Comparison of ENCODE assay signal across 8 cellular contexts in the genomic region with DNA sequence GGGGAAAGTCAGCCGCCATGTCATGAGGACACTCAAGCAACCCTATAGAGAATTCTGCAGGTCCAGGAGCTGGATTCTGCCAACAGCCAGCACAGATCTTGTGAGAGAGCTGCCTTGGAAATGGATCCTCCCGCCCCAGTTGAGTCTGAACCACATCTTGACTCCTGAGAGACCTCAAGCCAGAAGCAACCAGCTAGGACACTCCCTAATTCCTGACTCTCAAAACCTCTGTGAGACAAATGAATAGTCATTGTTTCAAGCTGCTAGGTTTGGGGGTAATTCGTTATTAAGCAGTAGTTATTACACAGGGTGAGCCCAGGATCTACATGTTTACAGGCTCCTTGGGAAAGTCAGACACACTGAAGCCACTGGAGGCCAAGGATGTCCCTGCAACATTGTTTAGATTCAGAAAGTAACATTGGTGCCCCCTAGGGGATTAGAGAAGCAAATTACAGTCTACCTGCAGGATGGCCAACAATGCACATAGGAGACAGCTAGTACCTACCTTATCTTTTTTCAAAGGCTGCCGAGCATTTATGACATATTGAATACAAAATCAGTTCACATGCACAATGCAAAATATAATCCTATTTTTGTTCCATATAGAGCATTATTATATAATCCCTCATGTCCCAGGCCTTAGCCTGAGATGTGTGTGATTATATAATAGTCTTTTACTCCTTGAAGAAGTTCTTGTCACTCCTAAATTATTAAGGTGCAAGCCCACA. TPM values are rescaled to one million over a fixed set of nuclear protein-coding genes. Genes with fewer than 3 reads are reported as not detected.
DNase-seq lines count a peak whose midpoint lies in the region; ATAC-seq, FAIRE-seq and TF ChIP-seq lines count a peak whose summit lies in the region.

No MANE protein-coding gene starts in this region.

- H3K27ac ChIP-seq in A549 (no peak overlapping the region), RWPE1 (no peak overlapping the region)

- H3K9ac ChIP-seq in Loucy (ENCODE audit: low read depth, low read length, poor library complexity, severe bottlenecking): no peak overlapping the region

- TF ChIP-seq RAD21 in A549 (conservative IDR thresholded peaks at IDR 0.05 in 1 of 2, IDR thresholded peaks at IDR 0.05 in 1 of 2): peak; percentile 56 to 74

- no peak overlapping the region for H3K4me2 ChIP-seq in A549
- H3K4me2 ChIP-seq in Loucy (ENCODE audit: low read depth, low read length, poor library complexity, severe bottlenecking): no peak overlapping the region

- H3K27me3 ChIP-seq in Loucy (ENCODE audit: insufficient read depth, low read length, poor library complexity, severe bottlenecking): no peaks in the 10 kb centered on the region

- no peak overlapping the region for H2AFZ ChIP-seq in Loucy (ENCODE audit: low read length)

- 27% methylated on average over 4 of the region's 4 CpGs for WGBS in A549 (ENCODE audit: missing lambda C conversion rate)

- ATAC-seq in A549 (peak; percentile 77 to 97), HG02623 (IDR thresholded peaks at IDR 0.05; ENCODE audit: unreplicated experiment) (no peak)

- TF ChIP-seq EP300 in A549 (IDR thresholded peaks at IDR 0.05): no peak

- H4K20me1 ChIP-seq in Loucy (ENCODE audit: insufficient read depth, low read length, poor library complexity, severe bottlenecking): no peaks in the 10 kb centered on the region

- H3K79me2 ChIP-seq in Loucy (ENCODE audit: insufficient read depth, low read length): no peaks in the 10 kb centered on the region

- FAIRE-seq in A549 (lab: Jason Lieb, UNC): no peak

- TF ChIP-seq POLR2A in A549 (IDR thresholded peaks at IDR 0.05; ENCODE audit: low read length) (no peak), erythroblast (IDR thresholded peaks at IDR 0.05; ENCODE audit: low read length) (no peak)

- H3K9me3 ChIP-seq in A549 (no peaks in the 10 kb centered on the region), Loucy (ENCODE audit: insufficient read depth, low read depth, low read length) (no peaks in the 10 kb centered on the region)

- no peak overlapping the region for H3K4me3 ChIP-seq in A549
- H3K4me3 ChIP-seq in Loucy (ENCODE audit: low read length, poor library complexity, severe bottlenecking): no peak overlapping the region

- DNase-seq in A549 (ENCODE audit: low read depth in 1 of 2, low spot score in 1 of 2): peak; percentile 68 to 71
- peak; percentile 74 for DNase-seq in GM10266 (ENCODE audit: extremely low spot score)
- DNase-seq in RWPE1 (ENCODE audit: low spot score): peak; percentile 63
- DNase-seq in erythroblast (lab: John Stamatoyannopoulos, UW): peak; percentile 47 to 63
- DNase-seq in myocyte (ENCODE audit: low read depth): peak; percentile 78
- no peak for DNase-seq in stimulated activated CD4-positive, alpha-beta T cell treated with anti-CD3 and anti-CD28 coated beads, Interleukin-2, amount 100 ng/mL, for 24 hours

- CTCF ChIA-PET in A549 (lab: Yijun Ruan, JAX) (interaction anchor here (0.6 to 3.1 kb wide), 15 partner anchors 10 to 636 kb away, joined by 3 to 18 read pairs (median 4); a partner anchor contains a TSS), RWPE1 (lab: Yijun Ruan, JAX) (interaction anchor here (0.6 to 1.2 kb wide), 9 partner anchors 57 to 1962 kb away, joined by 3 to 8 read pairs (median 3); no protein-coding TSS in a partner anchor)

- TF ChIP-seq CTCF in A549 (IDR thresholded peaks at IDR 0.05) (peak; percentile 58), GM10266 (IDR thresholded peaks at IDR 0.05; ENCODE audit: control insufficient read depth, insufficient read depth, low read depth, missing control alignments) (peak; percentile 74), Loucy (conservative IDR thresholded peaks at IDR 0.05; ENCODE audit: low read length) (peak; percentile 87), RWPE1 (conservative IDR thresholded peaks at IDR 0.05; ENCODE audit: low read depth) (peak; percentile 53)

- H3K36me3 ChIP-seq in Loucy (ENCODE audit: insufficient read depth, low read length): no peaks in the 10 kb centered on the region

- H3K9me2 ChIP-seq in Loucy (replicated peaks; ENCODE audit: low read depth, low read length): no peaks in the 10 kb centered on the region

- no peaks in the 10 kb centered on the region for H3K4me1 ChIP-seq in A549
- no peaks in the 10 kb centered on the region for H3K4me1 ChIP-seq in Loucy (ENCODE audit: insufficient read depth, low read length, poor library complexity, severe bottlenecking)

- H3F3A ChIP-seq in Loucy (ENCODE audit: low read depth): no peaks in the 10 kb centered on the region

- POLR2A ChIA-PET in A549 (lab: Yijun Ruan, JAX): no interaction called here
- POLR2A ChIA-PET in RWPE1 (lab: Yijun Ruan, JAX; ENCODE audit: low non-redundant PET): no interaction called here

TF ChIP-seq in A549, 52 proteins besides CTCF, POLR2A, EP300 and RAD21:
- TF ChIP-seq SMC3 (IDR thresholded peaks at IDR 0.05) (peak; percentile 41; the same call in 2 of the 3 replicates), FOSL2 (IDR thresholded peaks at IDR 0.05) (no peak), FOSL2 (CRISPR knock-in tag; IDR thresholded peaks at IDR 0.05) (no peak)

RNA-seq across cellular contexts. Expression of a gene that starts 57.9 kb away (rescaled TPM):
- polyA plus RNA-seq in A549 (2011; rRNA removed) (1.7 and 4.8 TPM in 2 replicates), A549 (2017; fragmentation: RNase III; extraction: RNeasy Plus Mini Kit Qiagen cat#74134 plus additional on column Dnase treatment) (1.9 to 2.5 TPM (median 2.1 TPM) in 3 replicates)
- 0.71 and 0.95 TPM in 2 replicates for polyA plus RNA-seq in A549 (2012; cell fraction: cytosol; rRNA removed)
- 1.3 and 1.4 TPM in 2 replicates for polyA plus RNA-seq in A549 (2012; cell fraction: nucleus; rRNA removed)
- polyA minus RNA-seq in A549 (2011; rRNA and poly(A)+ RNA removed): 8.2 and 9.8 TPM in 2 replicates
- 3.9 and 4.7 TPM in 2 replicates for total RNA-seq in myocyte
- polyA plus RNA-seq in myocyte (2012): 10.4 TPM

Comparison
In these comparisons a context has a peak if more than half of its experiments do, and no peak if none do; other contexts are left out.
1. DNase-seq: peak in A549 (2 of 2), GM10266 (single experiment), RWPE1 (single experiment), erythroblast (2 of 2) and myocyte (single experiment); none in stimulated activated CD4-positive, alpha-beta T cell treated with anti-CD3 and anti-CD28 coated beads, Interleukin-2, amount 100 ng/mL, for 24 hours (0 of 2).
2. Peak in every context shown above with its lines, with median percentiles within 50 percentile points of each other: CTCF ChIP-seq.